ENCODE assay signal across 1 cellular context in the genomic region with DNA sequence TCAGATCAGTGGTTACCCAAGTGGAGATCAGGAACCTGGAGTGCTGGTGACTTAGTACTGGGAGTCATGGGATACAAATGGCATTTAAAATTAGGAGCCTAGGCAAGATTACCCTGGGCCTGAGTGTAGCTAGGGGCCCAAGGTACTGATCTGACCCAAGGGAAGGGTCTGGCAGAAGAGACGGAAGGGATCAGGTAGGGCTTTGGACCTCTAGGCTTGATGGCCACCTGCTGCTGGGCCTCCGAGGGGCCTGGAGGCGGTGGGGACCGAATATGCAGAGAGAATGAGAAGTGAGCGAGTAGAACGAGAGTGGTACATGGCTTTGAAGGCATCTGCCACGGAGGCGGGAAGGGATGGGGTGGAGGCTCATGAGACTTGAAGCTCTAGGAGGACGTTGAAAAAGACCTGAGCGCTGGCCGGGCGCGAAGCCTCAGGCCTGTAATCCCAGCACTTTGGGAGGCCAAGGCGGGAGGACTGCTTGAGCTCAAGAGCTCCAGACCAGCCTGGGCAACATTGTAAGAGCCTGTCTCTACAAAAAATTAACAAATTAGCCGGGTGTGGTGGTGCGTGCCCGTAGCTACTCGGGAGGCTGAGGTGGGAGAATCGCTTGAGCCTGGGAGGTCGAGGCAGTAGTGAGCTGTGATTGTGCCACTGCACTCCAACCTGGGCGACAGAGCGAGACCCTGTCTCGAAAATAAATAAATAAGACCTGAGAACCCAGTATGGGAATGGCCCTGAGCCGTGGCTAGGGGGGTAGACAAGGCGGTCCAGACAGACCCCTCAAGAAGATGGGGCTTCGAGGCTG.
TF ChIP-seq lines count a peak whose summit lies in the region.

No MANE protein-coding gene starts in this region.

TF ChIP-seq in A549, 52 proteins besides CTCF, POLR2A, EP300 and RAD21 (continued from another document):
- no peak for TF ChIP-seq NPAS2 (CRISPR knock-in tag; IDR thresholded peaks at IDR 0.05; ENCODE audit: borderline replicate concordance)
- TF ChIP-seq MYC (IDR thresholded peaks at IDR 0.05; ENCODE audit: borderline replicate concordance, low read length): no peak
- TF ChIP-seq, protein P1, sequence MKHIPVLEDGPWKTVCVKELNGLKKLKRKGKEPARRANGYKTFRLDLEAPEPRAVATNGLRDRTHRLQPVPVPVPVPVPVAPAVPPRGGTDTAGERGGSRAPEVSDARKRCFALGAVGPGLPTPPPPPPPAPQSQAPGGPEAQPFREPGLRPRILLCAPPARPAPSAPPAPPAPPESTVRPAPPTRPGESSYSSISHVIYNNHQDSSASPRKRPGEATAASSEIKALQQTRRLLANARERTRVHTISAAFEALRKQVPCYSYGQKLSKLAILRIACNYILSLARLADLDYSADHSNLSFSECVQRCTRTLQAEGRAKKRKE (CRISPR knock-in tag; IDR thresholded peaks at IDR 0.05; ENCODE audit: low read depth): no peak
- no peak for TF ChIP-seq FOXS1 (CRISPR knock-in tag; IDR thresholded peaks at IDR 0.05)
- TF ChIP-seq HOXA7 (CRISPR knock-in tag; IDR thresholded peaks at IDR 0.05): no peak
- TF ChIP-seq EHMT2 (IDR thresholded peaks at IDR 0.05; ENCODE audit: low read depth): no peak
- TF ChIP-seq RARB (CRISPR knock-in tag; IDR thresholded peaks at IDR 0.05): no peak
- TF ChIP-seq JUNB (IDR thresholded peaks at IDR 0.05): no peak
- TF ChIP-seq POLR2AphosphoS2 (conservative IDR thresholded peaks at IDR 0.05; ENCODE audit: low read length): no peak
- no peak for TF ChIP-seq ZFP36 (IDR thresholded peaks at IDR 0.05; ENCODE audit: borderline replicate concordance, partially characterized antibody)
- TF ChIP-seq MAZ (IDR thresholded peaks at IDR 0.05; ENCODE audit: borderline replicate concordance, low read depth, low read length): no peak
- no peak for TF ChIP-seq NR3C1 (IDR thresholded peaks at IDR 0.05)
- TF ChIP-seq EHF (CRISPR knock-in tag; IDR thresholded peaks at IDR 0.05): no peak
- TF ChIP-seq BHLHE40 (IDR thresholded peaks at IDR 0.05; ENCODE audit: low read depth, low read length): no peak
